7 cellular contexts compared by ENCODE assay signal in genomic region chr11:134844838-134845237, GRCh38.
"Had no signal": no experiment of that assay in that cellular context is flagged by ENCODE, and none has a peak within 500 bp of the region (broad histone marks: within the 10 kb centered on the region; RNA-seq: fewer than 3 reads in every experiment).

No MANE protein-coding gene starts in this region.

- H2AFZ ChIP-seq: GM23338 had no signal

- ATAC-seq: GM23338, HCT116, HepG2 had no signal

- H3K4me1 ChIP-seq: HAP-1 had no signal

- H3K36me3 ChIP-seq: HAP-1 had no signal

- H3K4me2 ChIP-seq: GM23338 had no signal

- H3K27ac Mint-ChIP-seq: GM23338, HFFc6 had no signal

- H3K4me3 ChIP-seq: GM23338, HAP-1 had no signal

- DNase-seq: HFFc6 had no signal

- H3K4me3 Mint-ChIP-seq: GM23338, HFFc6, IgD-negative memory B cell had no signal

- H3K9me3 ChIP-seq: HAP-1 had no signal

- H3K27ac ChIP-seq: HL-60 had no signal

- H3K9me3 Mint-ChIP-seq: GM23338, IgD-negative memory B cell had no signal

- H3K4me1 Mint-ChIP-seq: GM23338, IgD-negative memory B cell had no signal

- H3K36me3 Mint-ChIP-seq: IgD-negative memory B cell had no signal
